Comparison of ENCODE assay signal across 11 cellular contexts in genomic region chr6:146851837-146852236, GRCh38.
A peak's percentile ranks its signal among the peaks of the same experiment; 100 is the strongest.
DNase-seq lines count a peak whose midpoint lies in the region; ATAC-seq lines count a peak whose summit lies in the region.
"Had no signal": no experiment of that assay in that cellular context is flagged by ENCODE, and none has a peak within 500 bp of the region (broad histone marks: within the 10 kb centered on the region; RNA-seq: fewer than 3 reads in every experiment).

No MANE protein-coding gene starts in this region.

- peak; percentile 82 to 84 for ATAC-seq in activated naive CD4-positive, alpha-beta T cell treated with anti-CD3 and anti-CD28 coated beads, Interleukin-2, amount 50 U/mL, for 72 hours
- ATAC-seq in stimulated activated naive CD8-positive, alpha-beta T cell treated with anti-CD3 and anti-CD28 coated beads, Interleukin-15, Interleukin-2, amounts not matched to agents 100 U/mL and 50 U/mL, for 24 hours, result peak; percentile 77
- no peak for ATAC-seq in GM18861 (IDR thresholded peaks at IDR 0.05; ENCODE audit: unreplicated experiment)

- peak overlapping the region; percentile 5 to 82 for H3K27ac Mint-ChIP-seq in activated naive CD4-positive, alpha-beta T cell treated with anti-CD3 and anti-CD28 coated beads, Interleukin-2, amount 50 U/mL, for 72 hours
- peak overlapping the region; percentile 26 for H3K27ac Mint-ChIP-seq in T-helper 1 cell treated with Interleukin-12 subunit alpha and Interleukin-12 subunit beta and Interleukin-4 antibody, amounts not matched to agents 30 μg/mL and 1 μg/mL, for 36 hours

- no peak overlapping the region for H3K4me3 Mint-ChIP-seq in T-helper 1 cell treated with Interleukin-12 subunit alpha and Interleukin-12 subunit beta and Interleukin-4 antibody, amounts not matched to agents 30 μg/mL and 1 μg/mL, for 36 hours
- H3K4me3 Mint-ChIP-seq: IgD-negative memory B cell, neural crest cell had no signal

- H3K36me3 Mint-ChIP-seq in activated naive CD4-positive, alpha-beta T cell treated with anti-CD3 and anti-CD28 coated beads, Interleukin-2, amount 50 U/mL, for 72 hours, result peaks cover 4 to 24% of the 10 kb centered on the region in 2 donors
- H3K36me3 Mint-ChIP-seq in T-helper 1 cell treated with Interleukin-12 subunit alpha and Interleukin-12 subunit beta and Interleukin-4 antibody, amounts not matched to agents 30 μg/mL and 1 μg/mL, for 36 hours (ENCODE audit: low read depth), result peaks cover 7% of the 10 kb centered on the region
- H3K36me3 Mint-ChIP-seq: IgD-negative memory B cell had no signal

- H3K27me3 Mint-ChIP-seq in T-helper 1 cell treated with Interleukin-12 subunit alpha and Interleukin-12 subunit beta and Interleukin-4 antibody, amounts not matched to agents 30 μg/mL and 1 μg/mL, for 36 hours (ENCODE audit: low read depth), result peaks cover 4% of the 10 kb centered on the region

- peak in 1 of 2 donors; percentile 31 for DNase-seq in activated naive CD4-positive, alpha-beta T cell treated with anti-CD3 and anti-CD28 coated beads, Interleukin-2, amount 50 U/mL, for 72 hours (ENCODE audit: low spot score in 2 of 2)
- no peak for DNase-seq in activated naive CD4-positive, alpha-beta T cell treated with anti-CD3 and anti-CD28 coated beads, Interleukin-2, amount 50 U/mL, for 16 hours
- DNase-seq in fibroblast of gingiva (ENCODE audit: low read depth) (peak; percentile 58), NCI-H2171 (lab: John Stamatoyannopoulos, UW) (no peak), NCI-H2196 (lab: John Stamatoyannopoulos, UW; ENCODE audit: unreplicated experiment) (no peak)
- peak; percentile 34 for DNase-seq in stimulated activated naive CD8-positive, alpha-beta T cell treated with anti-CD3 and anti-CD28 coated beads, Interleukin-15, Interleukin-2, amounts not matched to agents 100 U/mL and 50 U/mL, for 24 hours
- DNase-seq: NCI-H526 treated with DMSO at 0.1 percent for 48 hours had no signal

- peaks cover 15% of the 10 kb centered on the region for H3K4me1 Mint-ChIP-seq in T-helper 1 cell treated with Interleukin-12 subunit alpha and Interleukin-12 subunit beta and Interleukin-4 antibody, amounts not matched to agents 30 μg/mL and 1 μg/mL, for 36 hours (ENCODE audit: low read depth)
- H3K4me1 Mint-ChIP-seq: IgD-negative memory B cell had no signal

- H3K9me3 Mint-ChIP-seq in activated naive CD4-positive, alpha-beta T cell treated with anti-CD3 and anti-CD28 coated beads, Interleukin-2, amount 50 U/mL, for 72 hours, result peaks cover 4 to 21% of the 10 kb centered on the region in 2 donors
- H3K9me3 Mint-ChIP-seq in T-helper 1 cell treated with Interleukin-12 subunit alpha and Interleukin-12 subunit beta and Interleukin-4 antibody, amounts not matched to agents 30 μg/mL and 1 μg/mL, for 36 hours, result peaks cover 14% of the 10 kb centered on the region
- H3K9me3 Mint-ChIP-seq: IgD-negative memory B cell, neural crest cell had no signal

Comparison
In these comparisons a context has a peak if more than half of its experiments do, and no peak if none do; other contexts are left out.
1. DNase-seq: peak in fibroblast of gingiva (single experiment) and stimulated activated naive CD8-positive, alpha-beta T cell treated with anti-CD3 and anti-CD28 coated beads, Interleukin-15, Interleukin-2, amounts not matched to agents 100 U/mL and 50 U/mL, for 24 hours (single experiment); none in activated naive CD4-positive, alpha-beta T cell treated with anti-CD3 and anti-CD28 coated beads, Interleukin-2, amount 50 U/mL, for 16 hours (single experiment), NCI-H2171 (single experiment) and NCI-H2196 (single experiment).